ENCODE assay signal across 33 cellular contexts in the genomic region with DNA sequence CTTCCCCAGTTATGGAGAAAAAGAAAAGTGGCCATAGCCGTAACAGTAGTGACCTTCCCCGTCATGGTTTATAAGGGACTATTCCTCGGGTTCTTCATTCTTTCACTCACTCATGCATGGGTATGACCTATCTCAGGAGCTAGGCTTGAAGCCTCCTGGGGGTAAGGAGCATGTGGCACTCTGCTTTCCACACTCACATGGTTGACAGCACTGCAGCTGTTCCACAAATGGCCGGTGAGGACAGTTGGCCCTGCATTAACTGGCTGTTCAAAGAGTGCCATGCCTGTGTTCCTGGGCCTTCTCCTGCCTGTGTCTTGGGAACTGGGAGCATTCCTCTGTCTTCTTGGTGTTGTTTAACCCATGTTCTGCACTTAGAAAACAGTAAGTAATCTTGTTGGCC.
DNase-seq lines count a peak whose midpoint lies in the region; ATAC-seq and TF ChIP-seq lines count a peak whose summit lies in the region.
"Had no signal": no experiment of that assay in that cellular context is flagged by ENCODE, and none has a peak within 500 bp of the region (broad histone marks: within the 10 kb centered on the region; RNA-seq: fewer than 3 reads in every experiment).

No MANE protein-coding gene starts in this region.

- peaks cover 40% of the 10 kb centered on the region for H3K4me1 ChIP-seq in CD4-positive, CD25-positive, alpha-beta regulatory T cell (ENCODE audit: control insufficient read depth, insufficient read depth, low read length, poor library complexity, severe bottlenecking)
- peaks cover 81% of the 10 kb centered on the region for H3K4me1 ChIP-seq in psoas muscle

- peak overlapping the region in 1 of 4 donors; percentile 20 for H3K4me3 Mint-ChIP-seq in CD4-positive, CD25-positive, alpha-beta regulatory T cell
- H3K4me3 Mint-ChIP-seq in central memory CD8-positive, alpha-beta T cell, result no peak overlapping the region
- H3K4me3 Mint-ChIP-seq: activated CD4-positive, alpha-beta memory T cell treated with anti-CD3 and anti-CD28 coated beads, Interleukin-2, amount 10 ng/mL, durations not matched to agents 7 days and 5 days; activated naive CD4-positive, alpha-beta T cell treated with anti-CD3 and anti-CD28 coated beads, Interleukin-2, amount 10 ng/mL, durations not matched to agents 7 days and 5 days had no signal

- TF ChIP-seq CTCF in psoas muscle (IDR thresholded peaks at IDR 0.05), result no peak

- H3K36me3 Mint-ChIP-seq in CD4-positive, CD25-positive, alpha-beta regulatory T cell, result no peaks in the 10 kb centered on the region
- H3K36me3 Mint-ChIP-seq in central memory CD8-positive, alpha-beta T cell (ENCODE audit: insufficient read depth), result peaks cover 11% of the 10 kb centered on the region
- H3K36me3 Mint-ChIP-seq: naive B cell had no signal

- H3K9me3 ChIP-seq in CD4-positive, CD25-positive, alpha-beta regulatory T cell (ENCODE audit: control insufficient read depth in 2 of 2, low read length in 2 of 2), result no peaks in the 10 kb centered on the region
- H3K9me3 ChIP-seq in psoas muscle, result no peaks in the 10 kb centered on the region
- H3K9me3 ChIP-seq: MG63 had no signal

- no peak overlapping the region for H3K4me3 ChIP-seq in CD4-positive, CD25-positive, alpha-beta regulatory T cell (ENCODE audit: low read depth, low read length)
- no peak overlapping the region for H3K4me3 ChIP-seq in psoas muscle
- H3K4me3 ChIP-seq: cardiac muscle cell, MG63, skin epidermis had no signal

- peaks cover 23 to 85% (median 58%) of the 10 kb centered on the region in 4 donors for H3K4me1 Mint-ChIP-seq in CD4-positive, CD25-positive, alpha-beta regulatory T cell
- peaks cover 63% of the 10 kb centered on the region for H3K4me1 Mint-ChIP-seq in central memory CD8-positive, alpha-beta T cell

- DNase-seq in CD4-positive, CD25-positive, alpha-beta regulatory T cell, result no peak
- DNase-seq in D341Med (ENCODE audit: low spot score) (peak; percentile 12), psoas muscle (no peak), NCI-H2196 treated with DMSO at 0.1 percent for 48 hours (lab: John Stamatoyannopoulos, UW; ENCODE audit: unreplicated experiment) (no peak)
- no peak for DNase-seq in central memory CD8-positive, alpha-beta T cell (ENCODE audit: low spot score in 2 of 2)
- no peak for DNase-seq in stimulated activated naive CD4-positive, alpha-beta T cell (lab: John Stamatoyannopoulos, UW)
- DNase-seq: activated CD4-positive, alpha-beta memory T cell treated with anti-CD3 and anti-CD28 coated beads, Interleukin-2, amount 10 ng/mL, durations not matched to agents 7 days and 5 days; activated CD4-positive, CD25-positive, alpha-beta regulatory T cell treated with anti-CD3 and anti-CD28 coated beads, Interleukin-2, amount 50 U/mL, for 72 hours; activated CD8-positive, alpha-beta memory T cell treated with anti-CD3 and anti-CD28 coated beads, Interleukin-2, amount 50 U/mL, for 4 hours; activated naive CD4-positive, alpha-beta T cell treated with anti-CD3 and anti-CD28 coated beads, Interleukin-2, amount 10 ng/mL, durations not matched to agents 7 days and 5 days; anterior cingulate cortex; cortex of kidney; effector memory CD4-positive, alpha-beta T cell; erythroblast; islet precursor cell; KBM-7; left ventricle myocardium superior; MG63; naive B cell; NCI-H1105; NCI-H1930; NCI-H2227 treated with DMSO at 0.1 percent for 48 hours; NCI-H526; occipital lobe; PC-3; Right ventricle myocardium superior; stimulated activated naive CD8-positive, alpha-beta T cell treated with anti-CD3 and anti-CD28 coated beads, Interleukin-15, Interleukin-2, amounts not matched to agents 100 U/mL and 50 U/mL, for 24 hours; T-helper 2 cell had no signal

- WGBS in psoas muscle, 3 donors, result 42 to 57% (median 49%) methylated on average over 4 of the region's 4 CpGs

- peak overlapping the region in 2 of 3 donors; percentile 11 to 17 for H3K27ac Mint-ChIP-seq in CD4-positive, CD25-positive, alpha-beta regulatory T cell
- H3K27ac Mint-ChIP-seq in central memory CD8-positive, alpha-beta T cell (ENCODE audit: low read depth), result peak overlapping the region; percentile 35
- H3K27ac Mint-ChIP-seq: activated CD4-positive, alpha-beta memory T cell treated with anti-CD3 and anti-CD28 coated beads, Interleukin-2, amount 10 ng/mL, durations not matched to agents 7 days and 5 days; activated naive CD4-positive, alpha-beta T cell treated with anti-CD3 and anti-CD28 coated beads, Interleukin-2, amount 10 ng/mL, durations not matched to agents 7 days and 5 days had no signal

- no peaks in the 10 kb centered on the region for H3K36me3 ChIP-seq in CD4-positive, CD25-positive, alpha-beta regulatory T cell (ENCODE audit: control insufficient read depth, insufficient read depth, low read length)
- no peaks in the 10 kb centered on the region for H3K36me3 ChIP-seq in psoas muscle (ENCODE audit: insufficient read depth in 1 of 2, low read depth in 1 of 2)
- H3K36me3 ChIP-seq: cardiac muscle cell, MG63 had no signal

- H3K27ac ChIP-seq in CD4-positive, CD25-positive, alpha-beta regulatory T cell (ENCODE audit: insufficient read depth, low read length, poor library complexity, severe bottlenecking), result no peak overlapping the region
- peak overlapping the region; percentile 75 for H3K27ac ChIP-seq in psoas muscle
- H3K27ac ChIP-seq: C4-2B, cardiac muscle cell had no signal

- no peaks in the 10 kb centered on the region for H3K27me3 ChIP-seq in CD4-positive, CD25-positive, alpha-beta regulatory T cell (ENCODE audit: control insufficient read depth, insufficient read depth, low read length)
- no peaks in the 10 kb centered on the region for H3K27me3 ChIP-seq in psoas muscle (ENCODE audit: insufficient read depth in 3 of 3, low read length in 2 of 3)
- H3K27me3 ChIP-seq: cardiac muscle cell, MG63 had no signal

- intact Hi-C loops in psoas muscle (cut with DNase I), result no loop called here

- ATAC-seq in CD4-positive, CD25-positive, alpha-beta regulatory T cell (ENCODE audit: low read depth in 2 of 2), result no peak
- ATAC-seq in central memory CD8-positive, alpha-beta T cell (replicated peaks; ENCODE audit: extremely low read depth, poor library complexity, severe bottlenecking), result no peak
- ATAC-seq in psoas muscle (peak; percentile 58 to 72 (median 62)), HG02642 (IDR thresholded peaks at IDR 0.05; ENCODE audit: poor library complexity, unreplicated experiment) (no peak), HG02759 (IDR thresholded peaks at IDR 0.05; ENCODE audit: unreplicated experiment) (no peak)
- ATAC-seq: left ventricle myocardium superior; PC-3; stimulated activated naive CD8-positive, alpha-beta T cell treated with anti-CD3 and anti-CD28 coated beads, Interleukin-15, Interleukin-2, amounts not matched to agents 100 U/mL and 50 U/mL, for 24 hours had no signal

- no peaks in the 10 kb centered on the region for H3K27me3 Mint-ChIP-seq in CD4-positive, CD25-positive, alpha-beta regulatory T cell
- H3K27me3 Mint-ChIP-seq in central memory CD8-positive, alpha-beta T cell, result no peaks in the 10 kb centered on the region
- H3K27me3 Mint-ChIP-seq: activated CD4-positive, alpha-beta memory T cell treated with anti-CD3 and anti-CD28 coated beads, Interleukin-2, amount 10 ng/mL, durations not matched to agents 7 days and 5 days; activated naive CD4-positive, alpha-beta T cell treated with anti-CD3 and anti-CD28 coated beads, Interleukin-2, amount 10 ng/mL, durations not matched to agents 7 days and 5 days; naive B cell had no signal

- H3K9me3 Mint-ChIP-seq in CD4-positive, CD25-positive, alpha-beta regulatory T cell, result no peaks in the 10 kb centered on the region
- H3K9me3 Mint-ChIP-seq in central memory CD8-positive, alpha-beta T cell, result no peaks in the 10 kb centered on the region
- H3K9me3 Mint-ChIP-seq: activated CD4-positive, alpha-beta memory T cell treated with anti-CD3 and anti-CD28 coated beads, Interleukin-2, amount 10 ng/mL, durations not matched to agents 7 days and 5 days; activated naive CD4-positive, alpha-beta T cell treated with anti-CD3 and anti-CD28 coated beads, Interleukin-2, amount 10 ng/mL, durations not matched to agents 7 days and 5 days; naive B cell had no signal

Comparison
In these comparisons a context has a peak if more than half of its experiments do, and no peak if none do; other contexts are left out.
1. ATAC-seq: peak in psoas muscle (4 of 4); none in CD4-positive, CD25-positive, alpha-beta regulatory T cell (0 of 2), central memory CD8-positive, alpha-beta T cell (single experiment), HG02642 (single experiment) and HG02759 (single experiment).